26 cellular contexts compared by ENCODE assay signal in the genomic region with DNA sequence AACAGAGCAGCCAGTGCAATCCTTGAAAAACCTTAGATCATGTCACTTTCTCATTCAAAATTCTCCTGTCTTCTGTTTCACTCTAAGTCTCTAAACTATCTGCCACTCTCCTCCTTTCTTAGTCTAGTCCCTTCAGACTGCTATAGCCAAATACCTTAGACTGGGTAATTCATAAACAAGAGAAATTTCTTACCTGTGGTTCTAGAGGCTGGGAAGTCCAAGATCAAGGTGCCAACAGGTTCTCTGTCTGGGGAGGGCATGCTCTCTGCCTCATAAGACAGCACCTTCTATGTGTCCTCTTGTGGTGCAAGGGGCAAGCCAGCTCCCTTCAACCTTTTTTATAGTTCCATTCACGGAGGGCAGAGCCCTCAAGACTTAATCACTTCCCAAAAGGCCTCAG.
DNase-seq lines count a peak whose midpoint lies in the region; ATAC-seq, FAIRE-seq and TF ChIP-seq lines count a peak whose summit lies in the region.
"Had no signal": no experiment of that assay in that cellular context is flagged by ENCODE, and none has a peak within 500 bp of the region (broad histone marks: within the 10 kb centered on the region; RNA-seq: fewer than 3 reads in every experiment).

No MANE protein-coding gene starts in this region.

- in situ Hi-C loops in HepG2 (cut with HindIII; ENCODE audit: extremely low pct_ligation_motif_present, low pct_unique_long_range_greater_than_20kb): no loop called here

- H3K9ac ChIP-seq in HepG2 (ENCODE audit: insufficient read depth, low read depth, low read length): no peak overlapping the region
- H3K9ac ChIP-seq: BLaER1 had no signal

- H3K27ac Mint-ChIP-seq in nephron progenitor cell: peak overlapping the region; percentile 11
- H3K27ac Mint-ChIP-seq: CD4-positive, alpha-beta memory T cell; CD4-positive, CD25-positive, alpha-beta regulatory T cell; CD8-positive, alpha-beta memory T cell had no signal

- POLR2A ChIA-PET in HepG2 (lab: Yijun Ruan, JAX): no interaction called here

- no peaks in the 10 kb centered on the region for H3K9me3 ChIP-seq in HepG2 (ENCODE audit: low read length)
- peaks cover 0 to 2% (median 0%) of the 10 kb centered on the region in 4 donors for H3K9me3 ChIP-seq in right lobe of liver
- H3K9me3 ChIP-seq: BE2C, BLaER1 had no signal

- TF ChIP-seq POLR2A in HepG2 (IDR thresholded peaks at IDR 0.05; ENCODE audit: insufficient read depth in 1 of 2, low read depth in 2 of 2, low read length in 2 of 2) (no peak), right lobe of liver (IDR thresholded peaks at IDR 0.05) (no peak)

- DNase-seq in HepG2 (ENCODE audit: low spot score): no peak
- no peak for DNase-seq in right lobe of liver
- no peak for DNase-seq in nephron progenitor cell
- no peak for DNase-seq in anterior cingulate cortex (lab: John Stamatoyannopoulos, UW)
- DNase-seq in activated CD8-positive, alpha-beta memory T cell treated with anti-CD3 and anti-CD28 coated beads for 24 hours: no peak
- DNase-seq: 8988T; ACHN; BE2C; C1 segment of cervical spinal cord; CD4-positive, alpha-beta memory T cell; CD4-positive, CD25-positive, alpha-beta regulatory T cell; CD8-positive, alpha-beta memory T cell; COR-L47; DMS 273 treated with DMSO at 0.1 percent for 48 hours; DMS153; DMS53; DMS79; DND-41; EL; GF-D8 had no signal

- 0% methylated on average over 1 of the region's 1 CpG for WGBS in HepG2 (ENCODE audit: low lambda C conversion rate)
- WGBS in right lobe of liver (ENCODE audit: insufficient coverage, low coverage, low lambda C conversion rate, missing lambda C conversion rate): 40% methylated on average over 1 of the region's 1 CpG

- peaks cover 4% of the 10 kb centered on the region for H3K27me3 Mint-ChIP-seq in nephron progenitor cell (ENCODE audit: low read depth, poor library complexity)
- H3K27me3 Mint-ChIP-seq: CD4-positive, CD25-positive, alpha-beta regulatory T cell had no signal

- no peak overlapping the region for H3K4me3 Mint-ChIP-seq in nephron progenitor cell
- H3K4me3 Mint-ChIP-seq: CD14-positive monocyte; CD4-positive, alpha-beta memory T cell; CD4-positive, CD25-positive, alpha-beta regulatory T cell; CD8-positive, alpha-beta memory T cell had no signal

- H4K20me1 ChIP-seq in HepG2 (ENCODE audit: insufficient read depth, low read length): no peaks in the 10 kb centered on the region
- H4K20me1 ChIP-seq: BLaER1 had no signal

- TF ChIP-seq RAD21 in HepG2 (CRISPR knock-in tag; IDR thresholded peaks at IDR 0.05): no peak

- no peak overlapping the region for H3K4me3 ChIP-seq in HepG2 (replicated peaks in 1 of 3; ENCODE audit: insufficient read depth in 1 of 3, low read depth in 2 of 3, low read length in 3 of 3)
- no peak overlapping the region for H3K4me3 ChIP-seq in right lobe of liver
- H3K4me3 ChIP-seq: BLaER1 had no signal

- no peak overlapping the region for H2AFZ ChIP-seq in HepG2 (ENCODE audit: low read length)

- no peak for FAIRE-seq in HepG2 (lab: Jason Lieb, UNC)
- FAIRE-seq: A204.1, G401.6, GM12891, GM19239 had no signal

- no TSS peak for BruUV-seq in HepG2 (replicated peaks; lab: Mats Ljungman, UMichigan)

- peaks cover 8% of the 10 kb centered on the region for H3K4me1 Mint-ChIP-seq in nephron progenitor cell
- H3K4me1 Mint-ChIP-seq: CD14-positive monocyte; CD4-positive, alpha-beta memory T cell; CD4-positive, CD25-positive, alpha-beta regulatory T cell; CD8-positive, alpha-beta memory T cell had no signal

- no peak for TF ChIP-seq CTCF in HepG2 (CRISPR knock-in tag; IDR thresholded peaks at IDR 0.05)
- TF ChIP-seq CTCF in right lobe of liver (IDR thresholded peaks at IDR 0.05): no peak
- no peak for TF ChIP-seq CTCF in nephron progenitor cell (IDR thresholded peaks at IDR 0.05)

- TF ChIP-seq EP300 in HepG2 (IDR thresholded peaks at IDR 0.05; ENCODE audit: low read depth in 2 of 2, low read length in 2 of 2) (no peak), HepG2 (CRISPR knock-in tag; IDR thresholded peaks at IDR 0.05; ENCODE audit: borderline replicate concordance) (no peak)

- no peaks in the 10 kb centered on the region for H3K79me2 ChIP-seq in HepG2 (ENCODE audit: insufficient read depth, low read length)

- CTCF ChIA-PET in HepG2 (lab: Yijun Ruan, JAX; ENCODE audit: low intra/inter-chr PET ratio, low total read pairs): no interaction called here

- ATAC-seq in HepG2 (no peak), right lobe of liver (no peak)

- H3K4me1 ChIP-seq in HepG2 (ENCODE audit: insufficient read depth, low read length) (peaks cover 15% of the 10 kb centered on the region), right lobe of liver (no peaks in the 10 kb centered on the region)
- H3K4me1 ChIP-seq: BE2C, BLaER1 had no signal

- H3K27me3 ChIP-seq in HepG2 (ENCODE audit: control insufficient read depth in 1 of 2, insufficient read depth in 2 of 2, low read length in 2 of 2) (no peaks in the 10 kb centered on the region), right lobe of liver (no peaks in the 10 kb centered on the region)
- H3K27me3 ChIP-seq: BE2C, BLaER1 had no signal

- H3K9me3 Mint-ChIP-seq in nephron progenitor cell: peaks cover 14% of the 10 kb centered on the region

- no peak overlapping the region for H3K4me2 ChIP-seq in HepG2 (ENCODE audit: low read depth, low read length)
- H3K4me2 ChIP-seq: BLaER1 had no signal

- no peak overlapping the region for H3K27ac ChIP-seq in HepG2 (ENCODE audit: extremely low read length, insufficient read depth, low read length)
- no peak overlapping the region for H3K27ac ChIP-seq in right lobe of liver
- H3K27ac ChIP-seq: BLaER1 had no signal

- H3K36me3 ChIP-seq in HepG2 (replicated peaks in 1 of 2; ENCODE audit: control insufficient read depth in 1 of 2, insufficient read depth in 2 of 2, low read length in 2 of 2) (no peaks in the 10 kb centered on the region), right lobe of liver (no peaks in the 10 kb centered on the region)
- H3K36me3 ChIP-seq: BE2C, BLaER1 had no signal

- H3K36me3 Mint-ChIP-seq in nephron progenitor cell (ENCODE audit: low read depth): peaks cover 10% of the 10 kb centered on the region
- H3K36me3 Mint-ChIP-seq: CD14-positive monocyte; CD4-positive, alpha-beta memory T cell; CD4-positive, CD25-positive, alpha-beta regulatory T cell; CD8-positive, alpha-beta memory T cell had no signal

- intact Hi-C loops in HepG2 (cut with micrococcal nuclease; ENCODE audit: unreplicated experiment): no loop called here
- intact Hi-C loops in right lobe of liver (cut with DNase I): no loop called here

TF ChIP-seq in HepG2, 621 proteins besides CTCF, POLR2A, EP300 and RAD21:
- no peak for TF ChIP-seq ZSCAN12 (CRISPR knock-in tag; IDR thresholded peaks at IDR 0.05)
- TF ChIP-seq ZNF564 (CRISPR knock-in tag; IDR thresholded peaks at IDR 0.05): peak; percentile 90; the same call in 1 of the 2 replicates
- no peak for TF ChIP-seq HDAC6 (IDR thresholded peaks at IDR 0.05; ENCODE audit: low read depth, low read length)
- TF ChIP-seq JARID2 (CRISPR knock-in tag; IDR thresholded peaks at IDR 0.05; ENCODE audit: insufficient replicate concordance): no peak
- TF ChIP-seq, protein P1, sequence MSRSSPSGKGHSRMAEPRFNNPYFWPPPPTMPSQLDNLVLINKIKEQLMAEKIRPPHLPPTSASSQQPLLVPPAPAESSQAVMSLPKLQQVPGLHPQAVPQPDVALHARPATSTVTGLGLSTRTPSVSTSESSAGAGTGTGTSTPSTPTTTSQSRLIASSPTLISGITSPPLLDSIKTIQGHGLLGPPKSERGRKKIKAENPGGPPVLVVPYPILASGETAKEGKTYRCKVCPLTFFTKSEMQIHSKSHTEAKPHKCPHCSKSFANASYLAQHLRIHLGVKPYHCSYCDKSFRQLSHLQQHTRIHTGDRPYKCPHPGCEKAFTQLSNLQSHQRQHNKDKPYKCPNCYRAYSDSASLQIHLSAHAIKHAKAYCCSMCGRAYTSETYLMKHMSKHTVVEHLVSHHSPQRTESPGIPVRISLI (CRISPR knock-in tag; IDR thresholded peaks at IDR 0.05; ENCODE audit: borderline replicate concordance): no peak
- no peak for TF ChIP-seq IRF2 (CRISPR knock-in tag; IDR thresholded peaks at IDR 0.05)
- TF ChIP-seq ZMAT3 (CRISPR knock-in tag; conservative IDR thresholded peaks at IDR 0.05): no peak
- no peak for TF ChIP-seq GFI1 (CRISPR knock-in tag; IDR thresholded peaks at IDR 0.05; ENCODE audit: borderline replicate concordance)
